In the genomic region with DNA sequence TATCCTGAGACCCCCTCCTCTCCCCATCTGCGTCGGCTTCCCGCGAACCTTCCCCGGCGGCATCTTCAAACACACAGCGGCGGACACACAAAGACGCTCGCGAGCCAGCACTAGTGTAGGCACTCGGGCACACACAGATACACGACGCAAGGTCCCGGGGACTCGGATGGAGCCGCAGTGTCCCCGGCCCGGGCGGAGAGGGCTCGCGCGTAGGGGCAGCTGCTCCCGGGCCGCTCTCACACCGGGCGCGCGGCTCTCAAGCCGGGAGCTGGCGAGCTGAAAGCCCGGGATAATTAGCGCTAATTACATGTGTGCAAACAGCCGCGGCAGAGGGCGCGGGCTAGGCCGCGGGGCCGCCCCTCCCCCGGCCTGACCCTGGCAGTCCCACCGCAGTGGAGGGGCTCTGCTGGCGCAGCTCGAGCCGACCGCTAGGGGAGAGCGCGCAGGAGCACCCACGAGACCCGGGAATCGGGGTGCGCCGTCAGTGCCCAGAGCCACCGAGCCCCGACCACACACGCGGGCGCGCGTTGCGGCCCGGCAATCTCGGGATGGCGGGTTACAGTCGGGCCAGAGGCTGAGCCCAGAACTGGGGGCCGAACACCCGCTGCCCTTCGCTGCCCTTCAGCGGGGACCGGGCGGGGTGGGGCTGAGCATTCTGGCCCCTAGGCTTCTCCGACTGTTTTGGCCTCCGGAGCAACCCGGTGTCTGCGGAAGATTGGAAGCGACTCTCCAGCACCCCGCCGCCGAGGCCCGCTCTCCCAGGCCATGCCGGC, we compare ENCODE assay signal across 8 cellular contexts.
DNase-seq lines count a peak whose midpoint lies in the region; FAIRE-seq lines count a peak whose summit lies in the region.

No MANE protein-coding gene starts in this region.

- H3K27ac ChIP-seq in iPS DF 6.9 (ENCODE audit: low read length), result no peak overlapping the region
- no peak overlapping the region for H3K27ac ChIP-seq in small intestine (ENCODE audit: low read depth in 1 of 2, low read length in 1 of 2)

- no peak for FAIRE-seq in small intestine (lab: Jason Lieb, UNC)

- H3K9me3 ChIP-seq in adipocyte (ENCODE audit: control insufficient read depth, low read length), result no peaks in the 10 kb centered on the region
- no peaks in the 10 kb centered on the region for H3K9me3 ChIP-seq in iPS DF 6.9 (ENCODE audit: control insufficient read depth, insufficient read depth, low read length)
- H3K9me3 ChIP-seq in small intestine (ENCODE audit: control insufficient read depth, low read depth), result no peaks in the 10 kb centered on the region

- H3K9ac ChIP-seq in adipocyte (ENCODE audit: low read length), result no peak overlapping the region

- H3K4me1 ChIP-seq in adipocyte (ENCODE audit: control insufficient read depth, insufficient read depth, low read length) (peaks cover 20% of the 10 kb centered on the region), iPS DF 6.9 (ENCODE audit: control insufficient read depth, insufficient read depth, low read length) (no peaks in the 10 kb centered on the region), small intestine (ENCODE audit: control insufficient read depth in 2 of 2, insufficient read depth in 1 of 2, low read depth in 1 of 2, low read length in 1 of 2) (peaks cover 0 to 4% of the 10 kb centered on the region in 2 donors)

- peak; percentile 84 for DNase-seq in DMS53 (lab: John Stamatoyannopoulos, UW)
- peak; percentile 50 for DNase-seq in LoVo (ENCODE audit: low spot score)
- peak; percentile 54 for DNase-seq in adipocyte (ENCODE audit: low read depth)
- no peak for DNase-seq in iPS DF 6.9 (ENCODE audit: low read depth, low spot score)
- DNase-seq in small intestine, result no peak
- DNase-seq in COLO829 (ENCODE audit: low spot score), result no peak
- no peak for DNase-seq in activated CD4-positive, CD25-positive, alpha-beta regulatory T cell treated with anti-CD3 and anti-CD28 coated beads, Interleukin-2, amount 50 U/mL, for 72 hours
- DNase-seq in NCI-H1048 (lab: John Stamatoyannopoulos, UW), result no peak

- peak overlapping the region; percentile 39 for H3K4me3 ChIP-seq in adipocyte (ENCODE audit: low read length)
- peak overlapping the region; percentile 28 for H3K4me3 ChIP-seq in iPS DF 6.9 (ENCODE audit: low read length)
- peak overlapping the region; percentile 21 to 22 for H3K4me3 ChIP-seq in small intestine (ENCODE audit: low read depth in 1 of 2, low read length in 2 of 2)

- H3K36me3 ChIP-seq in adipocyte (ENCODE audit: control insufficient read depth, insufficient read depth, low read length, severe bottlenecking) (no peaks in the 10 kb centered on the region), iPS DF 6.9 (ENCODE audit: control insufficient read depth, insufficient read depth, low read length) (no peaks in the 10 kb centered on the region), small intestine (ENCODE audit: control insufficient read depth in 2 of 2, insufficient read depth in 2 of 2, low read length in 2 of 2) (no peaks in the 10 kb centered on the region)

- WGBS in iPS DF 6.9 (ENCODE audit: insufficient coverage, insufficient read length), result no CpG with 5 or more reads among the region's 81 CpGs
- WGBS in small intestine, 3 donors, result 1 to 4% (median 1%) methylated on average over 72 to 81 of the region's 81 CpGs

- H3K27me3 ChIP-seq in adipocyte (replicated peaks; ENCODE audit: control insufficient read depth, insufficient read depth, low read length), result peaks cover 69% of the 10 kb centered on the region
- peaks cover 55% of the 10 kb centered on the region for H3K27me3 ChIP-seq in iPS DF 6.9 (ENCODE audit: control insufficient read depth, insufficient read depth, low read length)
- H3K27me3 ChIP-seq in small intestine (ENCODE audit: control insufficient read depth in 2 of 2, insufficient read depth in 2 of 2, low read length in 2 of 2), result peaks cover 0 to 48% of the 10 kb centered on the region in 2 donors

Comparison
In these comparisons a context has a peak if more than half of its experiments do, and no peak if none do; other contexts are left out.
1. DNase-seq: peak in DMS53 (single experiment), LoVo (single experiment) and adipocyte (single experiment); none in iPS DF 6.9 (single experiment), small intestine (single experiment), COLO829 (single experiment), activated CD4-positive, CD25-positive, alpha-beta regulatory T cell treated with anti-CD3 and anti-CD28 coated beads, Interleukin-2, amount 50 U/mL, for 72 hours (single experiment) and NCI-H1048 (single experiment).
2. Peak in every context shown above with its lines, with median percentiles within 50 percentile points of each other: H3K4me3 ChIP-seq.